ENCODE assay signal across 1 cellular context in genomic region chr10:77463499-77463898, GRCh38.
TF ChIP-seq lines count a peak whose summit lies in the region.

No MANE protein-coding gene starts in this region.

TF ChIP-seq in H1, 55 proteins besides CTCF, POLR2A, EP300 and RAD21:
- TF ChIP-seq FOSL1 (IDR thresholded peaks at IDR 0.05; ENCODE audit: insufficient read depth, low read depth, low read length) (no peak), SP4 (IDR thresholded peaks at IDR 0.05; ENCODE audit: low read length) (no peak), BCL11A (IDR thresholded peaks at IDR 0.05; ENCODE audit: low read depth in 2 of 2, low read length in 2 of 2) (no peak), ZNF274 (IDR thresholded peaks at IDR 0.05; ENCODE audit: borderline replicate concordance, extremely low read depth, low read length) (no peak), RBBP5 (IDR thresholded peaks at IDR 0.05; ENCODE audit: borderline replicate concordance, low read depth, low read length) (no peak), SIN3A (conservative IDR thresholded peaks at IDR 0.05 in 1 of 2, IDR thresholded peaks at IDR 0.05 in 1 of 2; ENCODE audit: low read depth in 1 of 2, low read length in 2 of 2) (no peak), USF2 (IDR thresholded peaks at IDR 0.05; ENCODE audit: low read length) (no peak), E2F6 (IDR thresholded peaks at IDR 0.05) (no peak), CHD2 (IDR thresholded peaks at IDR 0.05; ENCODE audit: low read length) (no peak), TEAD4 (IDR thresholded peaks at IDR 0.05; ENCODE audit: low read depth, low read length) (no peak)
TF ChIP-seq in H1: peak in this region for 0.
